In genomic region chr11:7964261-7964660, GRCh38 we compare ENCODE assay signal across 1 cellular context.
TF ChIP-seq lines count a peak whose summit lies in the region.

No MANE protein-coding gene starts in this region.

TF ChIP-seq in IMR-90, 13 proteins besides CTCF, POLR2A, EP300 and RAD21 (continued from another document):
- TF ChIP-seq BHLHE40 (IDR thresholded peaks at IDR 0.05; ENCODE audit: low read depth, low read length) (no peak), MAFK (IDR thresholded peaks at IDR 0.05; ENCODE audit: low read depth, low read length) (no peak), RCOR1 (IDR thresholded peaks at IDR 0.05; ENCODE audit: insufficient replicate concordance, low read length) (no peak), ELK1 (IDR thresholded peaks at IDR 0.05; ENCODE audit: borderline replicate concordance, low read depth, low read length) (no peak), USF2 (IDR thresholded peaks at IDR 0.05; ENCODE audit: low read depth, low read length) (no peak), FOS (IDR thresholded peaks at IDR 0.05; ENCODE audit: low read depth, low read length) (no peak), MAZ (IDR thresholded peaks at IDR 0.05; ENCODE audit: borderline replicate concordance, low read depth, low read length) (no peak), CEBPB (IDR thresholded peaks at IDR 0.05; ENCODE audit: low read depth, low read length) (no peak), MXI1 (IDR thresholded peaks at IDR 0.05; ENCODE audit: borderline replicate concordance, low read depth, low read length) (no peak)
TF ChIP-seq in IMR-90: peak in this region for 0.
